8 cellular contexts compared by ENCODE assay signal in genomic region chr6:8065519-8065911, GRCh38. TPM values are rescaled to one million over a fixed set of nuclear protein-coding genes. Genes with fewer than 3 reads are reported as not detected.
DNase-seq lines count a peak whose midpoint lies in the region; ATAC-seq and TF ChIP-seq lines count a peak whose summit lies in the region.

No MANE protein-coding gene starts in this region.

- intact Hi-C loops in adrenal gland (cut with DNase I): no loop called here
- intact Hi-C loops in upper lobe of right lung (cut with DNase I): no loop called here

- WGBS in adrenal gland, 4 donors: 88 to 96% (median 92%) methylated on average over 4 of the region's 4 CpGs

- H3K27ac Mint-ChIP-seq in brain: peak overlapping the region in 2 of 5 experiments; percentile 96 to 98

- no peak for TF ChIP-seq POLR2A in adrenal gland (IDR thresholded peaks at IDR 0.05)

- peaks cover 29% of the 10 kb centered on the region for H3K4me1 Mint-ChIP-seq in brain

- H3K4me3 ChIP-seq in adrenal gland (no peak overlapping the region), upper lobe of right lung (no peak overlapping the region)

- DNase-seq in CD1c-positive myeloid dendritic cell (ENCODE audit: extremely low spot score) (peak; percentile 59), midbrain (lab: John Stamatoyannopoulos, UW) (no peak), adrenal gland (no peak), upper lobe of right lung (no peak), NCI-H774 (lab: John Stamatoyannopoulos, UW) (no peak)

- H3K36me3 ChIP-seq in adrenal gland (replicated peaks in 1 of 2) (peaks cover 0 to 12% of the 10 kb centered on the region in 2 donors), upper lobe of right lung (peaks cover 14% of the 10 kb centered on the region)

- H3K27me3 ChIP-seq in adrenal gland (no peaks in the 10 kb centered on the region), upper lobe of right lung (no peaks in the 10 kb centered on the region)

- H3K4me1 ChIP-seq in adrenal gland (replicated peaks in 1 of 2): peaks cover 0 to 14% of the 10 kb centered on the region in 2 donors
- H3K4me1 ChIP-seq in upper lobe of right lung: peaks cover 4% of the 10 kb centered on the region

- no peaks in the 10 kb centered on the region for H3K36me3 Mint-ChIP-seq in brain

- no peaks in the 10 kb centered on the region for H3K27me3 Mint-ChIP-seq in brain

- TF ChIP-seq CTCF in brain (conservative IDR thresholded peaks at IDR 0.05) (no peak), adrenal gland (IDR thresholded peaks at IDR 0.05) (no peak), upper lobe of right lung (IDR thresholded peaks at IDR 0.05) (no peak)

- peaks cover 0 to 5% (median 0%) of the 10 kb centered on the region in 5 experiments for H3K9me3 Mint-ChIP-seq in brain

- no peak overlapping the region for H3K27ac ChIP-seq in adrenal gland
- H3K27ac ChIP-seq in upper lobe of right lung: no peak overlapping the region

- no peaks in the 10 kb centered on the region for H3K9me3 ChIP-seq in adrenal gland (replicated peaks in 1 of 3)
- H3K9me3 ChIP-seq in upper lobe of right lung: no peaks in the 10 kb centered on the region

- ATAC-seq in GM19455 (IDR thresholded peaks at IDR 0.05; ENCODE audit: unreplicated experiment) (peak; percentile 45), HG03469 (IDR thresholded peaks at IDR 0.05; ENCODE audit: unreplicated experiment) (peak; percentile 63), upper lobe of right lung (no peak)

- H3K4me3 Mint-ChIP-seq in brain: peak overlapping the region; percentile 14 to 98 (median 44)

RNA-seq across cellular contexts. Expression of gene BLOC1S5, which starts 1.3 kb away (rescaled TPM):
- 12.9 TPM for polyA plus RNA-seq in brain (ENCODE audit: insufficient read depth, low read depth, low replicate concordance)
- 10 to 100 TPM in 6 of 8 donors, 1 to 10 TPM in 2; 8.5 to 25.3 (median 15.5) TPM for total RNA-seq in adrenal gland
- 10 to 100 TPM in 1 of 3 donors, 1 to 10 TPM in 2; 5.3 to 15.2 (median 7.3) TPM for polyA plus RNA-seq in adrenal gland
- total RNA-seq in upper lobe of right lung: 10.7 TPM

RNA-seq across cellular contexts. Expression of gene EEF1E1, which starts 36.8 kb away (rescaled TPM):
- 24.5 TPM for polyA plus RNA-seq in brain (ENCODE audit: insufficient read depth, low read depth, low replicate concordance)
- total RNA-seq in adrenal gland: 10 to 100 TPM; 18.1 to 40.6 (median 31.8) TPM
- 10 to 100 TPM; 18.3 to 72.9 (median 20.9) TPM for polyA plus RNA-seq in adrenal gland
- 22.8 TPM for total RNA-seq in upper lobe of right lung
